Comparison of ENCODE assay signal across 22 cellular contexts in genomic region chr2:70939001-70939846, GRCh38. TPM values are rescaled to one million over a fixed set of nuclear protein-coding genes. Genes with fewer than 3 reads are reported as not detected.
DNase-seq lines count a peak whose midpoint lies in the region; ATAC-seq, FAIRE-seq and TF ChIP-seq lines count a peak whose summit lies in the region.
"Had no signal": no experiment of that assay in that cellular context is flagged by ENCODE, and none has a peak within 500 bp of the region (broad histone marks: within the 10 kb centered on the region; RNA-seq: fewer than 3 reads in every experiment).

No MANE protein-coding gene starts in this region.

- no peak overlapping the region for H3K9ac ChIP-seq in HepG2 (ENCODE audit: insufficient read depth, low read depth, low read length)

- TF ChIP-seq CTCF in chondrocyte (IDR thresholded peaks at IDR 0.05), result no peak
- TF ChIP-seq CTCF in HepG2 (CRISPR knock-in tag; IDR thresholded peaks at IDR 0.05), result no peak
- TF ChIP-seq CTCF in type B pancreatic cell (conservative IDR thresholded peaks at IDR 0.05), result no peak

- POLR2A ChIA-PET in HepG2 (lab: Yijun Ruan, JAX), result interaction anchor here (1.1 to 1.2 kb wide), 2 partner anchors 9 to 17 kb away, joined by 4 to 5 read pairs; no protein-coding TSS in a partner anchor

- TF ChIP-seq POLR2A in HepG2 (IDR thresholded peaks at IDR 0.05; ENCODE audit: insufficient read depth in 1 of 2, low read depth in 2 of 2, low read length in 2 of 2), result no peak

- no TSS peak for BruUV-seq in HepG2 (replicated peaks; lab: Mats Ljungman, UMichigan)

- H4K20me1 ChIP-seq in HepG2 (ENCODE audit: insufficient read depth, low read length), result no peaks in the 10 kb centered on the region

- H3K36me3 Mint-ChIP-seq in activated CD8-positive, alpha-beta memory T cell treated with anti-CD3 and anti-CD28 coated beads, Interleukin-2, amount 10 ng/mL, durations not matched to agents 7 days and 5 days, result no peaks in the 10 kb centered on the region
- H3K36me3 Mint-ChIP-seq in chondrocyte (ENCODE audit: low read depth), result no peaks in the 10 kb centered on the region
- H3K36me3 Mint-ChIP-seq in type B pancreatic cell, result no peaks in the 10 kb centered on the region
- H3K36me3 Mint-ChIP-seq: immature natural killer cell had no signal

- peaks cover 26% of the 10 kb centered on the region for H3K27me3 Mint-ChIP-seq in activated CD8-positive, alpha-beta memory T cell treated with anti-CD3 and anti-CD28 coated beads, Interleukin-2, amount 10 ng/mL, durations not matched to agents 7 days and 5 days
- H3K27me3 Mint-ChIP-seq in chondrocyte (ENCODE audit: low read depth) (no peaks in the 10 kb centered on the region), type B pancreatic cell (peaks cover 33% of the 10 kb centered on the region)

- no peak overlapping the region for H3K27ac ChIP-seq in HepG2 (ENCODE audit: extremely low read length, insufficient read depth, low read length)
- H3K27ac ChIP-seq: lower lobe of right lung, SJSA1, transverse colon had no signal

- H3K27me3 ChIP-seq in HepG2 (ENCODE audit: control insufficient read depth in 1 of 2, insufficient read depth in 2 of 2, low read length in 2 of 2), result no peaks in the 10 kb centered on the region; a peak in 1 of 5 replicates
- H3K27me3 ChIP-seq: SJSA1 had no signal

- CTCF ChIA-PET in activated CD8-positive, alpha-beta memory T cell treated with anti-CD3 and anti-CD28 coated beads, Interleukin-2, amount 10 ng/mL, durations not matched to agents 7 days and 5 days (lab: Charles Lee), result interaction anchor here (0.8 to 3.9 kb wide), 2 partner anchors 8 to 67 kb away, joined by 3 to 19 read pairs; no protein-coding TSS in a partner anchor
- CTCF ChIA-PET in HepG2 (lab: Yijun Ruan, JAX; ENCODE audit: low intra/inter-chr PET ratio, low total read pairs), result interaction anchor here (1.3 kb wide), 1 partner anchor 68 kb away, joined by 3 read pairs; no protein-coding TSS in a partner anchor

- no peaks in the 10 kb centered on the region for H3K79me2 ChIP-seq in HepG2 (ENCODE audit: insufficient read depth, low read length)

- no peak for TF ChIP-seq RAD21 in HepG2 (CRISPR knock-in tag; IDR thresholded peaks at IDR 0.05)

- H3K27ac Mint-ChIP-seq in activated CD8-positive, alpha-beta memory T cell treated with anti-CD3 and anti-CD28 coated beads, Interleukin-2, amount 10 ng/mL, durations not matched to agents 7 days and 5 days, result no peak overlapping the region
- H3K27ac Mint-ChIP-seq in chondrocyte (ENCODE audit: unreplicated experiment) (no peak overlapping the region), type B pancreatic cell (no peak overlapping the region)
- H3K27ac Mint-ChIP-seq: immature natural killer cell; T-helper 2 cell treated with Interferon-gamma antibody and Interleukin-4, amounts not matched to agents 5 μg/mL and 100 μg/mL, for 36 hours had no signal

- no peaks in the 10 kb centered on the region for H3K9me3 Mint-ChIP-seq in activated CD8-positive, alpha-beta memory T cell treated with anti-CD3 and anti-CD28 coated beads, Interleukin-2, amount 10 ng/mL, durations not matched to agents 7 days and 5 days (ENCODE audit: low read depth)
- H3K9me3 Mint-ChIP-seq in chondrocyte (ENCODE audit: low read depth), result no peaks in the 10 kb centered on the region
- H3K9me3 Mint-ChIP-seq in type B pancreatic cell, result no peaks in the 10 kb centered on the region
- H3K9me3 Mint-ChIP-seq: immature natural killer cell; T-helper 2 cell treated with Interferon-gamma antibody and Interleukin-4, amounts not matched to agents 5 μg/mL and 100 μg/mL, for 36 hours had no signal

- no peaks in the 10 kb centered on the region for H3K9me3 ChIP-seq in HepG2 (ENCODE audit: low read length)
- H3K9me3 ChIP-seq: HAP-1, lower lobe of right lung, SJSA1, transverse colon had no signal

- no peak for FAIRE-seq in HepG2 (lab: Jason Lieb, UNC)

- no peaks in the 10 kb centered on the region for H3K36me3 ChIP-seq in HepG2 (replicated peaks in 1 of 2; ENCODE audit: control insufficient read depth in 1 of 2, insufficient read depth in 2 of 2, low read length in 2 of 2)
- H3K36me3 ChIP-seq: HAP-1, lower lobe of right lung, SJSA1, transverse colon had no signal

- H3K4me3 ChIP-seq in HepG2 (replicated peaks in 1 of 3; ENCODE audit: insufficient read depth in 1 of 3, low read depth in 2 of 3, low read length in 3 of 3), result no peak overlapping the region
- H3K4me3 ChIP-seq: HAP-1, lower lobe of right lung, SJSA1, transverse colon had no signal

- 73% methylated on average over 30 of the region's 30 CpGs for WGBS in HepG2 (ENCODE audit: low lambda C conversion rate)

- H3K4me2 ChIP-seq in HepG2 (ENCODE audit: low read depth, low read length), result no peak overlapping the region

- no peak for ATAC-seq in activated CD8-positive, alpha-beta memory T cell treated with anti-CD3 and anti-CD28 coated beads, Interleukin-2, amount 10 ng/mL, durations not matched to agents 7 days and 5 days
- no peak for ATAC-seq in HepG2
- ATAC-seq: lower lobe of right lung had no signal

- no peak for TF ChIP-seq EP300 in HepG2 (IDR thresholded peaks at IDR 0.05; ENCODE audit: low read depth in 2 of 2, low read length in 2 of 2)
- no peak for TF ChIP-seq EP300 in HepG2 (CRISPR knock-in tag; IDR thresholded peaks at IDR 0.05; ENCODE audit: borderline replicate concordance)

- no peak overlapping the region for H2AFZ ChIP-seq in HepG2 (ENCODE audit: low read length)

- no peak overlapping the region for H3K4me3 Mint-ChIP-seq in activated CD8-positive, alpha-beta memory T cell treated with anti-CD3 and anti-CD28 coated beads, Interleukin-2, amount 10 ng/mL, durations not matched to agents 7 days and 5 days
- no peak overlapping the region for H3K4me3 Mint-ChIP-seq in chondrocyte (ENCODE audit: unreplicated experiment)
- no peak overlapping the region for H3K4me3 Mint-ChIP-seq in type B pancreatic cell
- H3K4me3 Mint-ChIP-seq: immature natural killer cell; T-helper 2 cell treated with Interferon-gamma antibody and Interleukin-4, amounts not matched to agents 5 μg/mL and 100 μg/mL, for 36 hours had no signal

- in situ Hi-C loops in HepG2 (cut with HindIII; ENCODE audit: extremely low pct_ligation_motif_present, low pct_unique_long_range_greater_than_20kb), result no loop called here

- peak; percentile 43 for DNase-seq in activated CD8-positive, alpha-beta memory T cell treated with anti-CD3 and anti-CD28 coated beads, Interleukin-2, amount 50 U/mL, for 48 hours
- DNase-seq in activated CD8-positive, alpha-beta memory T cell treated with anti-CD3 and anti-CD28 coated beads, Interleukin-2, amount 10 ng/mL, durations not matched to agents 7 days and 5 days, result no peak
- DNase-seq in chondrocyte (ENCODE audit: low spot score) (peak; percentile 78), HepG2 (ENCODE audit: low spot score) (no peak), type B pancreatic cell (ENCODE audit: extremely low spot score, unreplicated experiment) (peak; percentile 61), mucosa of gallbladder (ENCODE audit: low spot score) (no peak), epidermal melanocyte (ENCODE audit: insufficient read length, low spot score) (no peak), KG1 (lab: John Stamatoyannopoulos, UW) (no peak)
- DNase-seq: activated CD4-positive, CD25-positive, alpha-beta regulatory T cell treated with anti-CD3 and anti-CD28 coated beads, Interleukin-2, amount 50 U/mL, for 72 hours; activated naive CD4-positive, alpha-beta T cell treated with Interleukin-2 at 50 U/mL for 16 hours; foreskin melanocyte; immature natural killer cell; lower lobe of right lung; NCI-H187 treated with DMSO at 0.1 percent for 48 hours; NCI-H526; OCI-M1; stimulated activated naive CD4-positive, alpha-beta T cell; transverse colon had no signal

- intact Hi-C loops in HepG2 (cut with micrococcal nuclease; ENCODE audit: unreplicated experiment), result no loop called here

- peaks cover 59% of the 10 kb centered on the region for H3K4me1 ChIP-seq in HepG2 (ENCODE audit: insufficient read depth, low read length)
- H3K4me1 ChIP-seq: HAP-1, lower lobe of right lung, SJSA1, transverse colon had no signal

- H3K4me1 Mint-ChIP-seq in activated CD8-positive, alpha-beta memory T cell treated with anti-CD3 and anti-CD28 coated beads, Interleukin-2, amount 10 ng/mL, durations not matched to agents 7 days and 5 days, result no peaks in the 10 kb centered on the region
- peaks cover 2% of the 10 kb centered on the region for H3K4me1 Mint-ChIP-seq in chondrocyte (ENCODE audit: low read depth)
- H3K4me1 Mint-ChIP-seq in type B pancreatic cell (ENCODE audit: unreplicated experiment), result peaks cover 27% of the 10 kb centered on the region
- H3K4me1 Mint-ChIP-seq: immature natural killer cell had no signal

RNA-seq across cellular contexts. Expression of gene ATP6V1B1, which starts 3.5 kb away (rescaled TPM):
- not detected for total RNA-seq in activated CD8-positive, alpha-beta memory T cell treated with anti-CD3 and anti-CD28 coated beads, Interleukin-2, amount 10 ng/mL, durations not matched to agents 7 days and 5 days
- 3.7 to 5.0 TPM (median 3.9 TPM) in 3 replicates for total RNA-seq in chondrocyte
- total RNA-seq in HepG2 (2016; rRNA removed; fragmentation: Illumina TruSeq; extraction: Trizol), result 0.58 TPM in 1 of 2 replicates, not detected in the other
- total RNA-seq in HepG2 (2016; cell fraction: cytosol; rRNA removed; fragmentation: Illumina TruSeq; extraction: Trizol; ENCODE audit: low read depth), result not detected in 2 replicates
- 0.37 and 1.5 TPM in 2 replicates for total RNA-seq in HepG2 (2016; cell fraction: insoluble cytoplasmic fraction; rRNA removed; fragmentation: Illumina TruSeq; extraction: Trizol)
- total RNA-seq in HepG2 (2016; cell fraction: membrane; rRNA removed; fragmentation: Illumina TruSeq; extraction: Trizol), result not detected in 2 replicates
- total RNA-seq in HepG2 (2016; cell fraction: nucleus; rRNA removed; fragmentation: Illumina TruSeq; extraction: Trizol), result 2.3 and 2.4 TPM in 2 replicates
- polyA plus RNA-seq in HepG2 (2011; rRNA removed), result 1.6 and 1.8 TPM in 2 replicates
- polyA plus RNA-seq in HepG2 (2011; cell fraction: cytosol; rRNA removed), result 0.21 and 0.30 TPM in 2 replicates
- 24.4 and 25.8 TPM in 2 replicates for polyA plus RNA-seq in HepG2 (2011; cell fraction: nucleus; rRNA removed)
- 1.7 and 2.1 TPM in 2 replicates for polyA plus RNA-seq in HepG2 (2012)
- polyA plus RNA-seq in HepG2 (2016; cell fraction: cytosol; fragmentation: Illumina TruSeq; extraction: Trizol; ENCODE audit: low read depth), result 0.07 and 0.08 TPM in 2 replicates
- polyA plus RNA-seq in HepG2 (2016; cell fraction: insoluble cytoplasmic fraction; fragmentation: Illumina TruSeq; extraction: Trizol; ENCODE audit: low read depth), result 0.31 TPM in 1 of 2 replicates, not detected in the other
- 0.12 TPM in 1 of 2 replicates, not detected in the other for polyA plus RNA-seq in HepG2 (2016; cell fraction: membrane; fragmentation: Illumina TruSeq; extraction: Trizol; ENCODE audit: low read depth)
- 7.8 and 11.0 TPM in 2 replicates for polyA plus RNA-seq in HepG2 (2016; cell fraction: nucleus; fragmentation: Illumina TruSeq; extraction: Trizol; ENCODE audit: insufficient read depth, low read depth)
- 0.18 TPM in 1 of 2 replicates, not detected in the other for polyA minus RNA-seq in HepG2 (2011; rRNA and poly(A)+ RNA removed; ENCODE audit: low replicate concordance)
- not detected in 2 replicates for polyA minus RNA-seq in HepG2 (2011; cell fraction: cytosol; rRNA and poly(A)+ RNA removed)
- polyA minus RNA-seq in HepG2 (2011; cell fraction: nucleus; rRNA and poly(A)+ RNA removed), result 1.5 and 3.5 TPM in 2 replicates
- total RNA-seq in type B pancreatic cell (ENCODE audit: low replicate concordance), result 6.3 and 8.6 TPM in 2 replicates
- total RNA-seq in mucosa of gallbladder, result 1.6 TPM
- total RNA-seq: pulmonary artery endothelial cell, SJSA1, transverse colon had no signal
- polyA plus RNA-seq: immature natural killer cell had no signal

RNA-seq across cellular contexts. Expression of gene VAX2, which starts 38.8 kb away (rescaled TPM):
- not detected for total RNA-seq in activated CD8-positive, alpha-beta memory T cell treated with anti-CD3 and anti-CD28 coated beads, Interleukin-2, amount 10 ng/mL, durations not matched to agents 7 days and 5 days
- total RNA-seq in chondrocyte (4.5 to 5.1 TPM (median 5.0 TPM) in 3 replicates), HepG2 (2016; rRNA removed; fragmentation: Illumina TruSeq; extraction: Trizol) (3.9 and 4.1 TPM in 2 replicates), type B pancreatic cell (ENCODE audit: low replicate concordance) (1.2 and 1.3 TPM in 2 replicates), mucosa of gallbladder (not detected)
- 3.0 and 3.9 TPM in 2 replicates for total RNA-seq in HepG2 (2016; cell fraction: cytosol; rRNA removed; fragmentation: Illumina TruSeq; extraction: Trizol; ENCODE audit: low read depth)
- 3.6 and 4.7 TPM in 2 replicates for total RNA-seq in HepG2 (2016; cell fraction: insoluble cytoplasmic fraction; rRNA removed; fragmentation: Illumina TruSeq; extraction: Trizol)
- total RNA-seq in HepG2 (2016; cell fraction: membrane; rRNA removed; fragmentation: Illumina TruSeq; extraction: Trizol), result 3.2 and 4.6 TPM in 2 replicates
- 2.9 and 3.6 TPM in 2 replicates for total RNA-seq in HepG2 (2016; cell fraction: nucleus; rRNA removed; fragmentation: Illumina TruSeq; extraction: Trizol)
- polyA plus RNA-seq in HepG2 (2011; rRNA removed), result 2.1 and 3.0 TPM in 2 replicates
- 0.96 and 1.5 TPM in 2 replicates for polyA plus RNA-seq in HepG2 (2011; cell fraction: cytosol; rRNA removed)
- polyA plus RNA-seq in HepG2 (2011; cell fraction: nucleus; rRNA removed), result 12.7 and 15.3 TPM in 2 replicates
- 1.0 and 1.3 TPM in 2 replicates for polyA plus RNA-seq in HepG2 (2012)
- 4.8 and 4.9 TPM in 2 replicates for polyA plus RNA-seq in HepG2 (2016; cell fraction: cytosol; fragmentation: Illumina TruSeq; extraction: Trizol; ENCODE audit: low read depth)
- 4.6 and 5.5 TPM in 2 replicates for polyA plus RNA-seq in HepG2 (2016; cell fraction: insoluble cytoplasmic fraction; fragmentation: Illumina TruSeq; extraction: Trizol; ENCODE audit: low read depth)
- 4.6 and 5.0 TPM in 2 replicates for polyA plus RNA-seq in HepG2 (2016; cell fraction: membrane; fragmentation: Illumina TruSeq; extraction: Trizol; ENCODE audit: low read depth)
- 6.7 and 8.7 TPM in 2 replicates for polyA plus RNA-seq in HepG2 (2016; cell fraction: nucleus; fragmentation: Illumina TruSeq; extraction: Trizol; ENCODE audit: insufficient read depth, low read depth)
- polyA minus RNA-seq in HepG2 (2011; rRNA and poly(A)+ RNA removed; ENCODE audit: low replicate concordance), result 1.1 TPM in 1 of 2 replicates, not detected in the other
- 0.59 and 1.1 TPM in 2 replicates for polyA minus RNA-seq in HepG2 (2011; cell fraction: cytosol; rRNA and poly(A)+ RNA removed)
- polyA minus RNA-seq in HepG2 (2011; cell fraction: nucleus; rRNA and poly(A)+ RNA removed), result 3.0 and 3.3 TPM in 2 replicates
- total RNA-seq: lower lobe of right lung, SJSA1, transverse colon had no signal
- polyA plus RNA-seq: immature natural killer cell had no signal

RNA-seq across cellular contexts. Expression of gene ANKRD53, which starts 39.2 kb away (rescaled TPM):
- total RNA-seq in activated CD8-positive, alpha-beta memory T cell treated with anti-CD3 and anti-CD28 coated beads, Interleukin-2, amount 10 ng/mL, durations not matched to agents 7 days and 5 days, result not detected
- 0.85 to 2.2 TPM (median 1.8 TPM) in 3 replicates for total RNA-seq in chondrocyte
- total RNA-seq in HepG2 (2016; rRNA removed; fragmentation: Illumina TruSeq; extraction: Trizol), result not detected in 2 replicates
- total RNA-seq in HepG2 (2016; cell fraction: cytosol; rRNA removed; fragmentation: Illumina TruSeq; extraction: Trizol; ENCODE audit: low read depth), result not detected in 2 replicates
- 0.09 TPM in 1 of 2 replicates, not detected in the other for total RNA-seq in HepG2 (2016; cell fraction: insoluble cytoplasmic fraction; rRNA removed; fragmentation: Illumina TruSeq; extraction: Trizol)
- total RNA-seq in HepG2 (2016; cell fraction: membrane; rRNA removed; fragmentation: Illumina TruSeq; extraction: Trizol), result not detected in 2 replicates
- total RNA-seq in HepG2 (2016; cell fraction: nucleus; rRNA removed; fragmentation: Illumina TruSeq; extraction: Trizol), result 0.66 TPM in 1 of 2 replicates, not detected in the other
- 0.12 and 0.15 TPM in 2 replicates for polyA plus RNA-seq in HepG2 (2011; rRNA removed)
- 0.25 TPM in 1 of 2 replicates, not detected in the other for polyA plus RNA-seq in HepG2 (2011; cell fraction: cytosol; rRNA removed)
- 0.14 and 0.62 TPM in 2 replicates for polyA plus RNA-seq in HepG2 (2011; cell fraction: nucleus; rRNA removed)
- 0.08 TPM in 1 of 2 replicates, not detected in the other for polyA plus RNA-seq in HepG2 (2012)
- polyA plus RNA-seq in HepG2 (2016; cell fraction: cytosol; fragmentation: Illumina TruSeq; extraction: Trizol; ENCODE audit: low read depth), result 0.08 and 0.27 TPM in 2 replicates
- polyA plus RNA-seq in HepG2 (2016; cell fraction: insoluble cytoplasmic fraction; fragmentation: Illumina TruSeq; extraction: Trizol; ENCODE audit: low read depth), result not detected in 2 replicates
- 0.20 and 0.53 TPM in 2 replicates for polyA plus RNA-seq in HepG2 (2016; cell fraction: membrane; fragmentation: Illumina TruSeq; extraction: Trizol; ENCODE audit: low read depth)
- 0.42 and 0.69 TPM in 2 replicates for polyA plus RNA-seq in HepG2 (2016; cell fraction: nucleus; fragmentation: Illumina TruSeq; extraction: Trizol; ENCODE audit: insufficient read depth, low read depth)
- polyA minus RNA-seq in HepG2 (2011; rRNA and poly(A)+ RNA removed; ENCODE audit: low replicate concordance), result not detected in 2 replicates
- polyA minus RNA-seq in HepG2 (2011; cell fraction: cytosol; rRNA and poly(A)+ RNA removed), result not detected in 2 replicates
- polyA minus RNA-seq in HepG2 (2011; cell fraction: nucleus; rRNA and poly(A)+ RNA removed), result not detected in 2 replicates
- total RNA-seq in type B pancreatic cell (ENCODE audit: low replicate concordance), result 0.55 and 0.72 TPM in 2 replicates
- 2.9 TPM for total RNA-seq in mucosa of gallbladder
- total RNA-seq: SJSA1 had no signal

RNA-seq across cellular contexts. Expression of gene TEX261, which starts 55.4 kb away (rescaled TPM):
- total RNA-seq in activated CD8-positive, alpha-beta memory T cell treated with anti-CD3 and anti-CD28 coated beads, Interleukin-2, amount 10 ng/mL, durations not matched to agents 7 days and 5 days, result 10 to 100 TPM; 39.2 to 58.1 TPM
- total RNA-seq in chondrocyte, result 54.1 to 57.3 TPM (median 56.8 TPM) in 3 replicates
- 36.0 and 43.8 TPM in 2 replicates for total RNA-seq in HepG2 (2016; rRNA removed; fragmentation: Illumina TruSeq; extraction: Trizol)
- total RNA-seq in HepG2 (2016; cell fraction: cytosol; rRNA removed; fragmentation: Illumina TruSeq; extraction: Trizol; ENCODE audit: low read depth), result 13.1 and 17.4 TPM in 2 replicates
- 32.9 and 42.2 TPM in 2 replicates for total RNA-seq in HepG2 (2016; cell fraction: insoluble cytoplasmic fraction; rRNA removed; fragmentation: Illumina TruSeq; extraction: Trizol)
- 49.5 and 51.8 TPM in 2 replicates for total RNA-seq in HepG2 (2016; cell fraction: membrane; rRNA removed; fragmentation: Illumina TruSeq; extraction: Trizol)
- total RNA-seq in HepG2 (2016; cell fraction: nucleus; rRNA removed; fragmentation: Illumina TruSeq; extraction: Trizol), result 41.0 and 45.3 TPM in 2 replicates
- polyA plus RNA-seq in HepG2 (2011; rRNA removed), result 68.7 and 78.7 TPM in 2 replicates
- 67.6 and 76.6 TPM in 2 replicates for polyA plus RNA-seq in HepG2 (2011; cell fraction: cytosol; rRNA removed)
- 59.4 and 73.5 TPM in 2 replicates for polyA plus RNA-seq in HepG2 (2011; cell fraction: nucleus; rRNA removed)
- polyA plus RNA-seq in HepG2 (2012), result 40.8 and 51.3 TPM in 2 replicates
- polyA plus RNA-seq in HepG2 (2016; cell fraction: cytosol; fragmentation: Illumina TruSeq; extraction: Trizol; ENCODE audit: low read depth), result 25.7 and 32.7 TPM in 2 replicates
- polyA plus RNA-seq in HepG2 (2016; cell fraction: insoluble cytoplasmic fraction; fragmentation: Illumina TruSeq; extraction: Trizol; ENCODE audit: low read depth), result 52.6 and 59.2 TPM in 2 replicates
- polyA plus RNA-seq in HepG2 (2016; cell fraction: membrane; fragmentation: Illumina TruSeq; extraction: Trizol; ENCODE audit: low read depth), result 72.7 and 76.3 TPM in 2 replicates
- 82.4 and 86.0 TPM in 2 replicates for polyA plus RNA-seq in HepG2 (2016; cell fraction: nucleus; fragmentation: Illumina TruSeq; extraction: Trizol; ENCODE audit: insufficient read depth, low read depth)
- polyA minus RNA-seq in HepG2 (2011; rRNA and poly(A)+ RNA removed; ENCODE audit: low replicate concordance), result 90.8 and 137 TPM in 2 replicates
- 27.5 and 29.3 TPM in 2 replicates for polyA minus RNA-seq in HepG2 (2011; cell fraction: cytosol; rRNA and poly(A)+ RNA removed)
- polyA minus RNA-seq in HepG2 (2011; cell fraction: nucleus; rRNA and poly(A)+ RNA removed), result 23.2 and 28.1 TPM in 2 replicates
- total RNA-seq in type B pancreatic cell (ENCODE audit: low replicate concordance), result 46.1 and 50.0 TPM in 2 replicates
- total RNA-seq in mucosa of gallbladder, result 62.8 TPM

Comparison
In these comparisons a context has a peak if more than half of its experiments do, and no peak if none do; other contexts are left out.
1. DNase-seq: peak in activated CD8-positive, alpha-beta memory T cell treated with anti-CD3 and anti-CD28 coated beads, Interleukin-2, amount 50 U/mL, for 48 hours (single experiment), chondrocyte (single experiment) and type B pancreatic cell (single experiment); none in activated CD8-positive, alpha-beta memory T cell treated with anti-CD3 and anti-CD28 coated beads, Interleukin-2, amount 10 ng/mL, durations not matched to agents 7 days and 5 days (single experiment), HepG2 (single experiment), mucosa of gallbladder (single experiment), epidermal melanocyte (single experiment) and KG1 (single experiment).